ENCODE assay signal across 29 cellular contexts in the genomic region with DNA sequence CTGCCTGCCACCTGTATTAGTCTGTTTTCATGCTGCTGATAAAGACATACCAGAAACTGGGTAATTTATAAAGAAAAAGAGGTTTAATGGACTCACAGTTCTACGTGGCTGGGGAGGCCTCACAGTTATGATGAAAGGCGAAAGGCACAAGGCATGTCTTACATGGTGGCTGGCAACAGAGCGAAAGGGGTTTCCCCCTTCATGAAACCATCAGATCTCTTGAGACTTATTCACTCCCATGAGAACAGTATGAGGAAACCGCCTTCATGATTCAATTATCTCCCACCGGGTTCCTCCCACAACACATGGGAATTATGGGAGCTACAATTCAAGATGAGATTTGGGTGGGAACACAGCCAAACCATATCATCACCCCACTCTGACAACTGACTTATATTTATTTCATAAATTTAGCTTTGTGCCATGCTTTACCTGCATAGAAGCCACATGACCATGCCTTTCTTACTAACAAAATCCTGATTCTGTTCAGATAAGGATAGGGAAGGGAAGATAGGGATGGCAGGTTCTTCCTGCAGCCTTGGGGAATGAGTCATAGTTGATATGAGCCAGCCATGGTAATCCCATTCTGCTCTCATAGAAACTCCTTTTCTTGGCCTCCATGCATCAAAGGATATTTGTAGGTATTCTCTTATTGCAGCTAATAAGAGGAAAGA.
A peak's percentile ranks its signal among the peaks of the same experiment; 100 is the strongest.
DNase-seq lines count a peak whose midpoint lies in the region; ATAC-seq, FAIRE-seq and TF ChIP-seq lines count a peak whose summit lies in the region.
"Had no signal": no experiment of that assay in that cellular context is flagged by ENCODE, and none has a peak within 500 bp of the region (broad histone marks: within the 10 kb centered on the region; RNA-seq: fewer than 3 reads in every experiment).

No MANE protein-coding gene starts in this region.

- no TSS peak for BruUV-seq in endothelial cell of umbilical vein (replicated peaks; lab: Mats Ljungman, UMichigan)

- H3K9me3 ChIP-seq in endothelial cell of umbilical vein (replicated peaks; ENCODE audit: control insufficient read depth, insufficient read depth, low read length), result no peaks in the 10 kb centered on the region
- H3K9me3 ChIP-seq: heart right ventricle, psoas muscle, SJSA1 had no signal

- TF ChIP-seq POLR2A in endothelial cell of umbilical vein (IDR thresholded peaks at IDR 0.05; ENCODE audit: low read depth, low read length), result no peak

- H2AFZ ChIP-seq in endothelial cell of umbilical vein (ENCODE audit: low read depth, low read length), result no peak overlapping the region

- intact Hi-C loops in endothelial cell of umbilical vein (cut with micrococcal nuclease), result loop anchor here (5.0 to 10.0 kb wide), 3 partner anchors 192 to 438 kb away; a partner anchor contains a TSS

- no peaks in the 10 kb centered on the region for H3K27me3 Mint-ChIP-seq in mesothelial cell of epicardium (ENCODE audit: low read depth)
- peaks cover 7% of the 10 kb centered on the region for H3K27me3 Mint-ChIP-seq in activated CD8-positive, alpha-beta memory T cell treated with anti-CD3 and anti-CD28 coated beads, Interleukin-2, amount 10 ng/mL, durations not matched to agents 7 days and 5 days
- H3K27me3 Mint-ChIP-seq: type B pancreatic cell had no signal

- peaks cover 35% of the 10 kb centered on the region for H3K4me1 ChIP-seq in endothelial cell of umbilical vein (ENCODE audit: control insufficient read depth, extremely low read depth, insufficient read depth, low read length)

- peaks cover 3% of the 10 kb centered on the region for H3K9me3 Mint-ChIP-seq in mesothelial cell of epicardium
- no peaks in the 10 kb centered on the region for H3K9me3 Mint-ChIP-seq in activated CD8-positive, alpha-beta memory T cell treated with anti-CD3 and anti-CD28 coated beads, Interleukin-2, amount 10 ng/mL, durations not matched to agents 7 days and 5 days (ENCODE audit: low read depth)
- H3K9me3 Mint-ChIP-seq: effector memory CD8-positive, alpha-beta T cell; stimulated activated effector memory CD8-positive, alpha-beta T cell treated with anti-CD3 and anti-CD28 coated beads, Interleukin-12 subunit alpha, Interleukin-12 subunit beta, amount 100 ng/mL, for 72 hours; type B pancreatic cell had no signal

- H3K4me2 ChIP-seq in endothelial cell of umbilical vein (ENCODE audit: insufficient read depth, low read length), result no peak overlapping the region

- FAIRE-seq in endothelial cell of umbilical vein (lab: Jason Lieb, UNC), result no peak
- FAIRE-seq: bronchial epithelial cell, GM18507, GM19239, K562, kidney had no signal

- peak; percentile 74 for ATAC-seq in omental fat pad (ENCODE audit: low FRiP score)
- ATAC-seq in activated CD8-positive, alpha-beta memory T cell treated with anti-CD3 and anti-CD28 coated beads, Interleukin-2, amount 10 ng/mL, durations not matched to agents 7 days and 5 days, result no peak
- ATAC-seq: activated naive CD4-positive, alpha-beta T cell treated with anti-CD3 and anti-CD28 coated beads, Interleukin-2, amount 50 U/mL, for 72 hours; effector memory CD8-positive, alpha-beta T cell; heart right ventricle; K562; naive thymus-derived CD8-positive, alpha-beta T cell; Panc1; psoas muscle; stimulated activated effector memory CD8-positive, alpha-beta T cell treated with anti-CD3 and anti-CD28 coated beads, Interleukin-12 subunit alpha, Interleukin-12 subunit beta, amount 100 ng/mL, for 72 hours had no signal

- no peak overlapping the region for H3K27ac ChIP-seq in endothelial cell of umbilical vein (ENCODE audit: insufficient read depth, low read depth, low read length)
- H3K27ac ChIP-seq: coronary artery, psoas muscle, SJSA1 had no signal

- H3K4me1 Mint-ChIP-seq in mesothelial cell of epicardium, result peaks cover 20% of the 10 kb centered on the region
- no peaks in the 10 kb centered on the region for H3K4me1 Mint-ChIP-seq in activated CD8-positive, alpha-beta memory T cell treated with anti-CD3 and anti-CD28 coated beads, Interleukin-2, amount 10 ng/mL, durations not matched to agents 7 days and 5 days
- H3K4me1 Mint-ChIP-seq: stimulated activated effector memory CD8-positive, alpha-beta T cell treated with anti-CD3 and anti-CD28 coated beads, Interleukin-12 subunit alpha, Interleukin-12 subunit beta, amount 100 ng/mL, for 72 hours had no signal

- H3K27ac Mint-ChIP-seq in mesothelial cell of epicardium, result no peak overlapping the region
- no peak overlapping the region for H3K27ac Mint-ChIP-seq in activated CD8-positive, alpha-beta memory T cell treated with anti-CD3 and anti-CD28 coated beads, Interleukin-2, amount 10 ng/mL, durations not matched to agents 7 days and 5 days
- H3K27ac Mint-ChIP-seq: activated naive CD4-positive, alpha-beta T cell treated with anti-CD3 and anti-CD28 coated beads, Interleukin-2, amount 50 U/mL, for 72 hours; effector memory CD8-positive, alpha-beta T cell; naive thymus-derived CD8-positive, alpha-beta T cell; stimulated activated effector memory CD8-positive, alpha-beta T cell treated with anti-CD3 and anti-CD28 coated beads, Interleukin-12 subunit alpha, Interleukin-12 subunit beta, amount 100 ng/mL, for 72 hours had no signal

- no peak overlapping the region for H3K4me3 ChIP-seq in endothelial cell of umbilical vein (replicated peaks in 1 of 3; ENCODE audit: insufficient read depth in 1 of 3, low read depth in 1 of 3, low read length in 3 of 3)
- H3K4me3 ChIP-seq: coronary artery, heart right ventricle, K562, psoas muscle, SJSA1 had no signal

- dilution Hi-C loops in endothelial cell of umbilical vein (cut with MboI; ENCODE audit: extremely low pct_ligation_motif_present, low sequenced_read_pairs), result no loop called here

- TF ChIP-seq CTCF in endothelial cell of umbilical vein (IDR thresholded peaks at IDR 0.05; ENCODE audit: extremely low read depth in 1 of 2, insufficient read depth in 1 of 2, low read depth in 1 of 2, low read length in 2 of 2) (no peak), omental fat pad (IDR thresholded peaks at IDR 0.05) (no peak), mesothelial cell of epicardium (IDR thresholded peaks at IDR 0.05; ENCODE audit: unreplicated experiment) (no peak)

- H3K27me3 ChIP-seq in endothelial cell of umbilical vein (ENCODE audit: control insufficient read depth in 2 of 2, insufficient read depth in 2 of 2, low read length in 2 of 2), result no peaks in the 10 kb centered on the region
- H3K27me3 ChIP-seq: heart right ventricle, SJSA1 had no signal

- no peak overlapping the region for H3K4me3 Mint-ChIP-seq in mesothelial cell of epicardium
- H3K4me3 Mint-ChIP-seq in activated CD8-positive, alpha-beta memory T cell treated with anti-CD3 and anti-CD28 coated beads, Interleukin-2, amount 10 ng/mL, durations not matched to agents 7 days and 5 days, result no peak overlapping the region
- H3K4me3 Mint-ChIP-seq: effector memory CD8-positive, alpha-beta T cell; naive thymus-derived CD8-positive, alpha-beta T cell; stimulated activated effector memory CD8-positive, alpha-beta T cell treated with anti-CD3 and anti-CD28 coated beads, Interleukin-12 subunit alpha, Interleukin-12 subunit beta, amount 100 ng/mL, for 72 hours had no signal

- H3K9ac ChIP-seq in endothelial cell of umbilical vein (replicated peaks; ENCODE audit: extremely low read depth, insufficient read depth, low read length), result no peak overlapping the region

- H3K9me1 ChIP-seq in endothelial cell of umbilical vein (replicated peaks; ENCODE audit: control insufficient read depth, extremely low read depth, insufficient read depth, low read length), result no peaks in the 10 kb centered on the region

- no peaks in the 10 kb centered on the region for H3K36me3 Mint-ChIP-seq in mesothelial cell of epicardium
- no peaks in the 10 kb centered on the region for H3K36me3 Mint-ChIP-seq in activated CD8-positive, alpha-beta memory T cell treated with anti-CD3 and anti-CD28 coated beads, Interleukin-2, amount 10 ng/mL, durations not matched to agents 7 days and 5 days
- H3K36me3 Mint-ChIP-seq: stimulated activated effector memory CD8-positive, alpha-beta T cell treated with anti-CD3 and anti-CD28 coated beads, Interleukin-12 subunit alpha, Interleukin-12 subunit beta, amount 100 ng/mL, for 72 hours; type B pancreatic cell had no signal

- in situ Hi-C loops in Caki2 (cut with HindIII; ENCODE audit: low pct_unique_long_range_greater_than_20kb, low sequenced_read_pairs), result no loop called here

- CTCF ChIA-PET in endothelial cell of umbilical vein (lab: Charles Lee), result no interaction called here
- CTCF ChIA-PET in activated CD8-positive, alpha-beta memory T cell treated with anti-CD3 and anti-CD28 coated beads, Interleukin-2, amount 10 ng/mL, durations not matched to agents 7 days and 5 days (lab: Charles Lee), result no interaction called here

- DNase-seq in Caki2 (ENCODE audit: low read depth) (peak; percentile 30), NCI-H69 (lab: John Stamatoyannopoulos, UW) (peak; percentile 16), endothelial cell of umbilical vein (ENCODE audit: low read depth, low spot score) (no peak), omental fat pad (ENCODE audit: low spot score) (no peak), NCI-H345 (lab: John Stamatoyannopoulos, UW) (no peak), mesothelial cell of epicardium (ENCODE audit: low spot score in 2 of 2, unreplicated experiment in 2 of 2) (no peak), GF-D8 (lab: John Stamatoyannopoulos, UW) (no peak)
- no peak for DNase-seq in activated CD8-positive, alpha-beta memory T cell treated with anti-CD3 and anti-CD28 coated beads, Interleukin-2, amount 10 ng/mL, durations not matched to agents 7 days and 5 days
- DNase-seq: activated CD4-positive, alpha-beta T cell treated with anti-CD3 and anti-CD28 coated beads for 48 hours; activated CD8-positive, alpha-beta memory T cell treated with anti-CD3 and anti-CD28 coated beads for 24 hours; C1 segment of cervical spinal cord; DMS79; effector memory CD8-positive, alpha-beta T cell; foreskin melanocyte; heart right ventricle; kidney; naive thymus-derived CD8-positive, alpha-beta T cell; nucleus accumbens; psoas muscle had no signal

- H3K79me2 ChIP-seq in endothelial cell of umbilical vein (ENCODE audit: control insufficient read depth, insufficient read depth, low read length), result no peaks in the 10 kb centered on the region

- POLR2A ChIA-PET in endothelial cell of umbilical vein (lab: Charles Lee), result no interaction called here

- no peaks in the 10 kb centered on the region for H3K36me3 ChIP-seq in endothelial cell of umbilical vein (ENCODE audit: control insufficient read depth in 2 of 2, extremely low read depth in 1 of 2, insufficient read depth in 2 of 2, low read length in 2 of 2)
- H3K36me3 ChIP-seq: heart right ventricle, SJSA1 had no signal

- no peaks in the 10 kb centered on the region for H4K20me1 ChIP-seq in endothelial cell of umbilical vein (replicated peaks; ENCODE audit: control insufficient read depth, extremely low read depth, insufficient read depth, low read length)

TF ChIP-seq in endothelial cell of umbilical vein, 7 proteins besides CTCF, POLR2A, EP300 and RAD21 (continues in another document):
- TF ChIP-seq MYC (IDR thresholded peaks at IDR 0.05; ENCODE audit: low read depth, low read length) (no peak), FOS (IDR thresholded peaks at IDR 0.05; ENCODE audit: borderline replicate concordance, insufficient read depth, low read length) (peak; percentile 67), GATA2 (IDR thresholded peaks at IDR 0.05; ENCODE audit: insufficient read depth, insufficient read length, low read depth, low read length) (peak; percentile 76), JUN (IDR thresholded peaks at IDR 0.05; ENCODE audit: borderline replicate concordance, insufficient read depth, insufficient read length, low read depth) (peak; percentile 34)

Comparison
In these comparisons a context has a peak if more than half of its experiments do, and no peak if none do; other contexts are left out.
1. DNase-seq: peak in Caki2 (single experiment) and NCI-H69 (single experiment); none in endothelial cell of umbilical vein (single experiment), omental fat pad (single experiment), NCI-H345 (single experiment), mesothelial cell of epicardium (0 of 2), GF-D8 (single experiment) and activated CD8-positive, alpha-beta memory T cell treated with anti-CD3 and anti-CD28 coated beads, Interleukin-2, amount 10 ng/mL, durations not matched to agents 7 days and 5 days (single experiment).